In the genomic region with DNA sequence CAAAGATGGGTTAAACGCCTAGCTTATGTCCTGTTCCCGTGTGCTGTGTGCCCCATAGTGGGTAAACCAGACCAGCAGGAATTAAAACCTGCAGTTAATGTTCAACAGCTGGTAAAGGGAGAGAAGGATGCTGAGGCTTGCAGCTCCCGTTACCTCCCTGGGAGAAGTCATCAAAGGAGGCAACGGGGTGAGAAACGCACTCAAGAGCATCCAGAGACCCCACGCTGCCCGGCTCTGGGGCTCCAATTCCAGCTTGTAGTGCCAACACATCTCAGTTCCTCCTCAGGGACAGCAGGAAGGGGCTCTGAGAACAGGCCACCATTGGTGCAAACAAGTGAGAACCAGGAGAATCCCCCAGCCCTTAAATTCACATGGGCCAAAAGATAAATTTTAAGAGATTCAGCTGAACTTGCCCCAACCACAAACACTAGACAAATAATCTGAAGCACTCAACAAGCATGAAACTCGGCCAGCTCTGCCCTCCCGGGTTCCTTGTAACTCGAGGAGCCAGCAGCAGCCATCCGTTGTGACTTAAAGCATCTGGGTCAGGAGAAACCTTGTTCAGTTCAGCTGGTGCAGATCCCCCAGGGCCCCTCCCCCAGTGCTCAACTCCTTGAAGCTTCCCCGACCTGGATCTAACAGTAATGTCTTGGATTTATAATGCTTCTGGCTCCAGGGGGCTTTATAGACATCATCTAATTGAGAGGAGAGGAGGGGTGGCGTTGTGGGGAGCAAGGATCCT, we compare ENCODE assay signal across 24 cellular contexts. TPM values are rescaled to one million over a fixed set of nuclear protein-coding genes. Genes with fewer than 3 reads are reported as not detected.
DNase-seq lines count a peak whose midpoint lies in the region; TF ChIP-seq lines count a peak whose summit lies in the region.
"Had no signal": no experiment of that assay in that cellular context is flagged by ENCODE, and none has a peak within 500 bp of the region (broad histone marks: within the 10 kb centered on the region; RNA-seq: fewer than 3 reads in every experiment).

No MANE protein-coding gene starts in this region.

- CTCF ChIA-PET in Calu3 (lab: Charles Lee): interaction anchor here (1.0 to 1.8 kb wide), 4 partner anchors 15 to 30 kb away, joined by 3 to 6 read pairs (median 4); no protein-coding TSS in a partner anchor

- no peak overlapping the region for H4K91ac ChIP-seq in neuronal stem cell (ENCODE audit: low read depth, low read length, poor library complexity)

- H2AFZ ChIP-seq in neuronal stem cell (ENCODE audit: low read length): no peak overlapping the region

- no peak overlapping the region for H3K4ac ChIP-seq in neuronal stem cell (ENCODE audit: low read length)

- no TSS peak for BruUV-seq in Calu3 (replicated peaks; lab: Mats Ljungman, UMichigan)

- no peak overlapping the region for H3K4me3 Mint-ChIP-seq in Calu3 (ENCODE audit: low read depth, unreplicated experiment)
- H3K4me3 Mint-ChIP-seq: CD4-positive, alpha-beta memory T cell; H9 had no signal

- no peak overlapping the region for H4K8ac ChIP-seq in neuronal stem cell (ENCODE audit: low read depth, low read length)

- H3K27ac ChIP-seq in neuronal stem cell (replicated peaks; ENCODE audit: low read length): no peak overlapping the region
- H3K27ac ChIP-seq: 22Rv1, BLaER1, KMS-11 had no signal

- no peaks in the 10 kb centered on the region for H3K36me3 Mint-ChIP-seq in Calu3 (ENCODE audit: insufficient read depth, unreplicated experiment)
- H3K36me3 Mint-ChIP-seq: CD4-positive, alpha-beta memory T cell had no signal

- no peak for TF ChIP-seq CTCF in Calu3 (IDR thresholded peaks at IDR 0.05; ENCODE audit: unreplicated experiment)

- H3K9me3 Mint-ChIP-seq in Calu3 (ENCODE audit: low read depth, unreplicated experiment): no peaks in the 10 kb centered on the region
- H3K9me3 Mint-ChIP-seq: H9 had no signal

- intact Hi-C loops in Calu3 (cut with micrococcal nuclease; ENCODE audit: unreplicated experiment): no loop called here

- no peak overlapping the region for H2BK15ac ChIP-seq in neuronal stem cell (ENCODE audit: low read length)

- H3K9ac ChIP-seq in neuronal stem cell (ENCODE audit: low read depth, low read length, poor library complexity): no peak overlapping the region
- H3K9ac ChIP-seq: BLaER1, KMS-11, SK-N-SH had no signal

- H3K27ac Mint-ChIP-seq in Calu3 (ENCODE audit: unreplicated experiment): no peak overlapping the region
- H3K27ac Mint-ChIP-seq: CD4-positive, alpha-beta memory T cell; H9 had no signal

- H3K4me3 ChIP-seq in neuronal stem cell (ENCODE audit: low read length in 2 of 2): no peak overlapping the region
- H3K4me3 ChIP-seq: BLaER1 had no signal

- H3K14ac ChIP-seq in neuronal stem cell (ENCODE audit: low read length): no peak overlapping the region

- H3K4me2 ChIP-seq in neuronal stem cell (ENCODE audit: insufficient read depth, low read length, poor library complexity, severe bottlenecking): no peak overlapping the region
- H3K4me2 ChIP-seq: BLaER1, KMS-11, SK-N-SH had no signal

- no peaks in the 10 kb centered on the region for H3K79me1 ChIP-seq in neuronal stem cell (ENCODE audit: low read depth, low read length)

- H3K27me3 Mint-ChIP-seq in Calu3 (ENCODE audit: unreplicated experiment): peaks cover 76% of the 10 kb centered on the region

- peak overlapping the region; percentile 2 for H3K18ac ChIP-seq in neuronal stem cell (ENCODE audit: low read length)

- peak overlapping the region; percentile 47 for H2AK5ac ChIP-seq in neuronal stem cell (ENCODE audit: low read depth, low read length)

- no peaks in the 10 kb centered on the region for H3K9me3 ChIP-seq in neuronal stem cell (replicated peaks in 1 of 2; ENCODE audit: control insufficient read depth in 2 of 2, insufficient read depth in 1 of 2, low read depth in 1 of 2, low read length in 2 of 2)
- H3K9me3 ChIP-seq: BLaER1, Caco-2, SK-N-SH had no signal

- no peak overlapping the region for H2BK12ac ChIP-seq in neuronal stem cell (ENCODE audit: low read length)

- H3K4me1 ChIP-seq in neuronal stem cell (ENCODE audit: control insufficient read depth in 2 of 2, insufficient read depth in 1 of 2, low read depth in 1 of 2, low read length in 2 of 2): peaks cover 4 to 16% of the 10 kb centered on the region in 2 donors
- H3K4me1 ChIP-seq: Caco-2 had no signal

- H3K36me3 ChIP-seq in neuronal stem cell (replicated peaks in 1 of 2; ENCODE audit: control insufficient read depth in 2 of 2, insufficient read depth in 2 of 2, low read length in 2 of 2): no peaks in the 10 kb centered on the region
- H3K36me3 ChIP-seq: BLaER1 had no signal

- H3K27me3 ChIP-seq in neuronal stem cell (ENCODE audit: control insufficient read depth in 3 of 3, insufficient read depth in 3 of 3, low read depth in 1 of 3, low read length in 3 of 3): peaks cover 0 to 30% (median 0%) of the 10 kb centered on the region in 3 experiments
- H3K27me3 ChIP-seq: BLaER1 had no signal

- DNase-seq in DMS 273 (lab: John Stamatoyannopoulos, UW; ENCODE audit: unreplicated experiment) (peak; percentile 9), DMS 273 treated with DMSO at 0.1 percent for 48 hours (lab: John Stamatoyannopoulos, UW) (no peak), Calu3 (peak; percentile 42), kidney glomerular epithelial cell (lab: John Stamatoyannopoulos, UW) (peak; percentile 6), neuronal stem cell (ENCODE audit: low spot score) (no peak), pons (ENCODE audit: low spot score) (no peak), iPS-NIHi7 (ENCODE audit: extremely low spot score) (no peak), middle frontal gyrus (ENCODE audit: extremely low spot score, low spot score) (no peak)
- DNase-seq: ACHN; Caco-2; CD4-positive, alpha-beta memory T cell; EL; GF-D8; H9; IMR-90; NCI-H1092 treated with DMSO at 0.1 percent for 48 hours; NCI-H146; NCI-H2029; NCI-H82; SIG-M5; SK-N-SH had no signal

- peak overlapping the region; percentile 24 for H2BK120ac ChIP-seq in neuronal stem cell (ENCODE audit: low read depth, low read length)

- H3K4me1 Mint-ChIP-seq in Calu3 (ENCODE audit: low read depth, unreplicated experiment): peaks cover 10% of the 10 kb centered on the region

- no peak overlapping the region for H3K23ac ChIP-seq in neuronal stem cell (ENCODE audit: low read depth, low read length, poor library complexity)

- no CpG with 5 or more reads among the region's 13 CpGs for WGBS in neuronal stem cell (ENCODE audit: extremely low coverage in 2 of 2, insufficient read length in 2 of 2, insufficient replicate concordance in 1 of 2), 2 donors

- no peak overlapping the region for H2BK5ac ChIP-seq in neuronal stem cell (ENCODE audit: low read length)

RNA-seq across cellular contexts. Expression of a gene that starts 29.4 kb away (rescaled TPM):
- 22.9 and 25.2 TPM in 2 replicates for total RNA-seq in Calu3 (2022)
- polyA plus RNA-seq in neuronal stem cell (2013, experiment 1 of 2): 21.0 TPM
- polyA plus RNA-seq in neuronal stem cell (2013, experiment 2 of 2): 22.3 TPM

Comparison
In these comparisons a context has a peak if more than half of its experiments do, and no peak if none do; other contexts are left out.
1. DNase-seq: peak in DMS 273 (single experiment), Calu3 (single experiment) and kidney glomerular epithelial cell (single experiment); none in DMS 273 treated with DMSO at 0.1 percent for 48 hours (single experiment), neuronal stem cell (single experiment), pons (single experiment), iPS-NIHi7 (single experiment) and middle frontal gyrus (single experiment).